11 cellular contexts compared by ENCODE assay signal in genomic region chr1:169487561-169487960, GRCh38. TPM values are rescaled to one million over a fixed set of nuclear protein-coding genes. Genes with fewer than 3 reads are reported as not detected.
DNase-seq lines count a peak whose midpoint lies in the region; ATAC-seq and TF ChIP-seq lines count a peak whose summit lies in the region.
"Had no signal": no experiment of that assay in that cellular context is flagged by ENCODE, and none has a peak within 500 bp of the region (broad histone marks: within the 10 kb centered on the region; RNA-seq: fewer than 3 reads in every experiment).

No MANE protein-coding gene starts in this region.

- BruUV-seq in MCF 10A (replicated peaks; lab: Mats Ljungman, UMichigan) (no TSS peak), mammary epithelial cell (replicated peaks; lab: Mats Ljungman, UMichigan) (no TSS peak)

- peaks cover 26% of the 10 kb centered on the region for H3K4me1 ChIP-seq in mammary epithelial cell (ENCODE audit: insufficient read depth, low read length)
- H3K4me1 ChIP-seq in ascending aorta, result peaks cover 0 to 27% of the 10 kb centered on the region in 2 donors
- peaks cover 6 to 11% of the 10 kb centered on the region in 2 donors for H3K4me1 ChIP-seq in muscle layer of duodenum (ENCODE audit: control insufficient read depth in 1 of 2, insufficient read depth in 2 of 2, low read length in 2 of 2)
- H3K4me1 ChIP-seq in upper lobe of left lung, result peaks cover 0 to 27% (median 17%) of the 10 kb centered on the region in 4 donors

- peaks cover 29% of the 10 kb centered on the region for H3K79me2 ChIP-seq in mammary epithelial cell (ENCODE audit: insufficient read depth, low read length)

- H3K9me3 ChIP-seq in mammary epithelial cell (replicated peaks; ENCODE audit: insufficient read depth, low read length) (no peaks in the 10 kb centered on the region), ascending aorta (no peaks in the 10 kb centered on the region), muscle layer of duodenum (ENCODE audit: control insufficient read depth in 1 of 2, low read length in 2 of 2) (no peaks in the 10 kb centered on the region), upper lobe of left lung (no peaks in the 10 kb centered on the region)

- no peaks in the 10 kb centered on the region for H3K9me3 Mint-ChIP-seq in MCF 10A (ENCODE audit: unreplicated experiment)

- H3K36me3 ChIP-seq in mammary epithelial cell (ENCODE audit: insufficient read depth, low read length) (no peaks in the 10 kb centered on the region), ascending aorta (no peaks in the 10 kb centered on the region), muscle layer of duodenum (ENCODE audit: control insufficient read depth in 1 of 2, insufficient read depth in 2 of 2, low read length in 2 of 2) (peaks cover 0 to 12% of the 10 kb centered on the region in 2 donors), upper lobe of left lung (no peaks in the 10 kb centered on the region)

- H2AFZ ChIP-seq in mammary epithelial cell (ENCODE audit: low read depth, low read length), result no peak overlapping the region

- H3K4me3 ChIP-seq in mammary epithelial cell (replicated peaks in 1 of 3; ENCODE audit: insufficient read depth in 1 of 3, low read depth in 2 of 3, low read length in 3 of 3) (no peak overlapping the region), ascending aorta (no peak overlapping the region), muscle layer of duodenum (ENCODE audit: low read depth in 1 of 2, low read length in 2 of 2) (peak overlapping the region in 1 of 2 donors; percentile 83), upper lobe of left lung (no peak overlapping the region)

- no peaks in the 10 kb centered on the region for H3K27me3 ChIP-seq in mammary epithelial cell (ENCODE audit: insufficient read depth, low read length)
- no peaks in the 10 kb centered on the region for H3K27me3 ChIP-seq in ascending aorta
- no peaks in the 10 kb centered on the region for H3K27me3 ChIP-seq in muscle layer of duodenum (ENCODE audit: low read depth, low read length)
- H3K27me3 ChIP-seq in upper lobe of left lung, result no peaks in the 10 kb centered on the region

- CTCF ChIA-PET in MCF 10A (lab: Yijun Ruan, JAX), result interaction anchor here (0.5 to 2.9 kb wide), 8 partner anchors 11 to 1486 kb away, joined by 3 to 33 read pairs (median 4); no protein-coding TSS in a partner anchor
- CTCF ChIA-PET in mammary epithelial cell (lab: Charles Lee; ENCODE audit: low non-redundant PET), result no interaction called here

- H3K4me3 Mint-ChIP-seq in MCF 10A (ENCODE audit: unreplicated experiment), result peak overlapping the region; percentile 7

- no peak overlapping the region for H3K4me2 ChIP-seq in mammary epithelial cell (ENCODE audit: insufficient read depth, low read depth, low read length)

- 97% methylated on average over 16 of the region's 16 CpGs for WGBS in mammary epithelial cell (ENCODE audit: low coverage, missing lambda C conversion rate)
- 78 to 87% methylated on average over 16 of the region's 16 CpGs for WGBS in upper lobe of left lung, 2 donors

- H3K27ac ChIP-seq in mammary epithelial cell (ENCODE audit: insufficient read depth, low read depth, low read length) (no peak overlapping the region), ascending aorta (peak overlapping the region; percentile 99 to 100), muscle layer of duodenum (ENCODE audit: low read length) (peak overlapping the region; percentile 98), upper lobe of left lung (peak overlapping the region; percentile 97)

- POLR2A ChIA-PET in MCF 10A (lab: Yijun Ruan, JAX), result interaction anchor here (0.8 to 4.1 kb wide), 11 partner anchors 9 to 1260 kb away, joined by 4 to 242 read pairs (median 12); partner anchors contain the start of genes BLZF1 and NME7

- no peaks in the 10 kb centered on the region for H3K27me3 Mint-ChIP-seq in MCF 10A (ENCODE audit: insufficient read depth, unreplicated experiment)

- peak overlapping the region; percentile 98 for H3K27ac Mint-ChIP-seq in MCF 10A (ENCODE audit: low read depth, unreplicated experiment)

- no peak for ATAC-seq in upper lobe of left lung (ENCODE audit: low FRiP score in 2 of 2)
- no peak for ATAC-seq in HG03520 (IDR thresholded peaks at IDR 0.05; ENCODE audit: unreplicated experiment)
- ATAC-seq in sciatic nerve, result no peak
- ATAC-seq: esophagus mucosa had no signal

- peaks cover 41% of the 10 kb centered on the region for H3K4me1 Mint-ChIP-seq in MCF 10A (ENCODE audit: insufficient read depth, unreplicated experiment)

- H3K9ac ChIP-seq in mammary epithelial cell (ENCODE audit: insufficient read depth, low read length), result no peak overlapping the region

- in situ Hi-C loops in mammary epithelial cell (cut with MboI; ENCODE audit: low sequenced_read_pairs in 2 of 2), result loop anchor here in 1 of 2 donors (5.0 kb wide), 1 partner anchor 40 kb away; no protein-coding TSS in a partner anchor

- TF ChIP-seq EP300 in upper lobe of left lung (IDR thresholded peaks at IDR 0.05), result no peak

- intact Hi-C loops in MCF 10A (cut with micrococcal nuclease), result loop anchor here (5.0 to 10.0 kb wide), 2 partner anchors 320 to 373 kb away; no protein-coding TSS in a partner anchor
- intact Hi-C loops in mammary epithelial cell (cut with micrococcal nuclease), result loop anchor here (2.0 to 10.0 kb wide), 5 partner anchors 23 to 317 kb away; partner anchors contain the start of genes BLZF1 and NME7
- intact Hi-C loops in ascending aorta (cut with DNase I), result loop anchor here (2.0 to 10.0 kb wide), 8 partner anchors 59 to 1933 kb away; partner anchors contain the start of genes ATP1B1, CREG1, DCAF6 and MPC2
- intact Hi-C loops in sciatic nerve (cut with DNase I), result no loop called here

- no peak for DNase-seq in MCF 10A (ENCODE audit: unreplicated experiment)
- no peak for DNase-seq in mammary epithelial cell
- DNase-seq in ascending aorta (ENCODE audit: low spot score in 2 of 2), result no peak
- no peak for DNase-seq in upper lobe of left lung
- no peak for DNase-seq in cerebellum (ENCODE audit: low spot score)
- DNase-seq in sciatic nerve (ENCODE audit: low spot score), result no peak
- DNase-seq: NCI-H2171 treated with DMSO at 0.1 percent for 48 hours; stimulated activated CD4-positive, alpha-beta T cell treated with anti-CD3 and anti-CD28 coated beads, Interleukin-12 subunit alpha, Interleukin-12 subunit beta, amount 100 ng/mL, for 4 hours had no signal

- TF ChIP-seq CTCF in MCF 10A (IDR thresholded peaks at IDR 0.05; ENCODE audit: unreplicated experiment), result no peak
- no peak for TF ChIP-seq CTCF in mammary epithelial cell (conservative IDR thresholded peaks at IDR 0.05 in 1 of 2, IDR thresholded peaks at IDR 0.05 in 1 of 2; ENCODE audit: extremely low read depth in 1 of 2, insufficient read depth in 1 of 2, low read depth in 1 of 2, low read length in 2 of 2)
- TF ChIP-seq CTCF in ascending aorta (IDR thresholded peaks at IDR 0.05), result no peak
- TF ChIP-seq CTCF in upper lobe of left lung (IDR thresholded peaks at IDR 0.05), result no peak

- no peaks in the 10 kb centered on the region for H4K20me1 ChIP-seq in mammary epithelial cell (ENCODE audit: insufficient read depth, low read length)

- dilution Hi-C loops in mammary epithelial cell (cut with HindIII; ENCODE audit: low sequenced_read_pairs), result no loop called here

- no peaks in the 10 kb centered on the region for H3K36me3 Mint-ChIP-seq in MCF 10A (ENCODE audit: insufficient read depth, unreplicated experiment)

- no peak for TF ChIP-seq POLR2A in upper lobe of left lung (IDR thresholded peaks at IDR 0.05)

RNA-seq across cellular contexts. Expression of gene SLC19A2, which starts 1.8 kb away (rescaled TPM):
- total RNA-seq in MCF 10A (2022) (13.9 and 16.7 TPM in 2 replicates), mammary epithelial cell (10 to 100 TPM in 1 of 2 donors, 1 to 10 TPM in 1; 6.3 to 11.0 TPM), ascending aorta (36.7 TPM), upper lobe of left lung (10 to 100 TPM in 5 of 6 donors, 1 to 10 TPM in 1; 8.4 to 37.1 (median 13.6) TPM), cerebellum (16.8 TPM), sciatic nerve (7.0 TPM)
- polyA plus RNA-seq in mammary epithelial cell, result 5.6 TPM
- 10.6 TPM for polyA minus RNA-seq in mammary epithelial cell
